Comparison of ENCODE assay signal across 8 cellular contexts in genomic region chr19:28466107-28467045, GRCh38.
DNase-seq lines count a peak whose midpoint lies in the region; ATAC-seq and TF ChIP-seq lines count a peak whose summit lies in the region.

No MANE protein-coding gene starts in this region.

- peak; percentile 51 for ATAC-seq in activated CD8-positive, alpha-beta T cell treated with anti-CD3 and anti-CD28 coated beads, Interleukin-2, amount 10 ng/mL, durations not matched to agents 7 days and 5 days
- no peak for ATAC-seq in GM18907 (IDR thresholded peaks at IDR 0.05; ENCODE audit: unreplicated experiment)

- H3K9ac ChIP-seq in neural progenitor cell = no peak overlapping the region

- H3F3A ChIP-seq in neural progenitor cell (ENCODE audit: low read depth) = no peaks in the 10 kb centered on the region

- no peaks in the 10 kb centered on the region for H3K79me2 ChIP-seq in neural progenitor cell (ENCODE audit: low read depth)

- no peaks in the 10 kb centered on the region for H3K27me3 Mint-ChIP-seq in activated CD8-positive, alpha-beta T cell treated with anti-CD3 and anti-CD28 coated beads, Interleukin-2, amount 10 ng/mL, durations not matched to agents 7 days and 5 days (ENCODE audit: low read depth)
- H3K27me3 Mint-ChIP-seq in neural progenitor cell (ENCODE audit: insufficient read depth, low read depth) = peaks cover 2% of the 10 kb centered on the region

- no peaks in the 10 kb centered on the region for H3K27me3 ChIP-seq in neural progenitor cell
- H3K27me3 ChIP-seq in thymus (ENCODE audit: control insufficient read depth, insufficient read depth) = no peaks in the 10 kb centered on the region

- peaks cover 23% of the 10 kb centered on the region for H3K4me1 ChIP-seq in neural progenitor cell
- H3K4me1 ChIP-seq in thymus (ENCODE audit: control insufficient read depth, insufficient read depth, low read length) = peaks cover 52% of the 10 kb centered on the region

- TF ChIP-seq CTCF in neural progenitor cell (IDR thresholded peaks at IDR 0.05) = peak; percentile 95

- no peak overlapping the region for H2AFZ ChIP-seq in neural progenitor cell (replicated peaks)

- H4K20me1 ChIP-seq in neural progenitor cell (ENCODE audit: low read depth) = no peaks in the 10 kb centered on the region

- peak; percentile 8 for DNase-seq in SKM-1 treated with dmso at 0.1 percent for 144 hours (lab: John Stamatoyannopoulos, UW; ENCODE audit: unreplicated experiment)
- no peak for DNase-seq in SKM-1 (lab: John Stamatoyannopoulos, UW; ENCODE audit: unreplicated experiment)
- peak; percentile 98 for DNase-seq in NCI-H345 treated with DMSO at 0.1 percent for 48 hours (lab: John Stamatoyannopoulos, UW; ENCODE audit: unreplicated experiment)
- DNase-seq in activated CD8-positive, alpha-beta T cell treated with anti-CD3 and anti-CD28 coated beads, Interleukin-2, amount 10 ng/mL, durations not matched to agents 7 days and 5 days = peak; percentile 77
- DNase-seq in erythroblast (lab: John Stamatoyannopoulos, UW) = peak; percentile 39 to 67
- DNase-seq in neural progenitor cell (ENCODE audit: low spot score) = peak; percentile 76

- H3K4me1 Mint-ChIP-seq in activated CD8-positive, alpha-beta T cell treated with anti-CD3 and anti-CD28 coated beads, Interleukin-2, amount 10 ng/mL, durations not matched to agents 7 days and 5 days (ENCODE audit: low read depth) = peaks cover 15% of the 10 kb centered on the region
- peaks cover 30% of the 10 kb centered on the region for H3K4me1 Mint-ChIP-seq in neural progenitor cell

- no peaks in the 10 kb centered on the region for H3K9me3 Mint-ChIP-seq in activated CD8-positive, alpha-beta T cell treated with anti-CD3 and anti-CD28 coated beads, Interleukin-2, amount 10 ng/mL, durations not matched to agents 7 days and 5 days (ENCODE audit: insufficient read depth)
- H3K9me3 Mint-ChIP-seq in neural progenitor cell = no peaks in the 10 kb centered on the region

- no peaks in the 10 kb centered on the region for H3K36me3 Mint-ChIP-seq in activated CD8-positive, alpha-beta T cell treated with anti-CD3 and anti-CD28 coated beads, Interleukin-2, amount 10 ng/mL, durations not matched to agents 7 days and 5 days (ENCODE audit: low read depth)
- H3K36me3 Mint-ChIP-seq in neural progenitor cell = no peaks in the 10 kb centered on the region

- H3K4me3 ChIP-seq in neural progenitor cell (no peak overlapping the region), thymus (ENCODE audit: low read length) (peak overlapping the region; percentile 28)

- 82% methylated on average over 9 of the region's 9 CpGs for WGBS in thymus

- H3K27ac ChIP-seq in neural progenitor cell (no peak overlapping the region), thymus (ENCODE audit: low read depth) (no peak overlapping the region)

- POLR2A ChIA-PET in activated CD8-positive, alpha-beta T cell treated with anti-CD3 and anti-CD28 coated beads, Interleukin-2, amount 10 ng/mL, durations not matched to agents 7 days and 5 days (lab: Charles Lee) = no interaction called here

- no peak for TF ChIP-seq POLR2A in erythroblast (IDR thresholded peaks at IDR 0.05; ENCODE audit: low read length)

- no peak overlapping the region for H3K4me2 ChIP-seq in neural progenitor cell

- H3K4me3 Mint-ChIP-seq in activated CD8-positive, alpha-beta T cell treated with anti-CD3 and anti-CD28 coated beads, Interleukin-2, amount 10 ng/mL, durations not matched to agents 7 days and 5 days = no peak overlapping the region
- no peak overlapping the region for H3K4me3 Mint-ChIP-seq in neural progenitor cell

- H3K36me3 ChIP-seq in neural progenitor cell = no peaks in the 10 kb centered on the region
- no peaks in the 10 kb centered on the region for H3K36me3 ChIP-seq in thymus (ENCODE audit: control insufficient read depth, insufficient read depth)

- H3K9me3 ChIP-seq in neural progenitor cell (ENCODE audit: low read depth) (no peaks in the 10 kb centered on the region), thymus (ENCODE audit: control insufficient read depth) (no peaks in the 10 kb centered on the region)

- CTCF ChIA-PET in activated CD8-positive, alpha-beta T cell treated with anti-CD3 and anti-CD28 coated beads, Interleukin-2, amount 10 ng/mL, durations not matched to agents 7 days and 5 days (lab: Charles Lee) = interaction anchor here (0.8 to 6.8 kb wide), 2 partner anchors 166 to 183 kb away, joined by 3 to 89 read pairs; no protein-coding TSS in a partner anchor

- H3K27ac Mint-ChIP-seq in activated CD8-positive, alpha-beta T cell treated with anti-CD3 and anti-CD28 coated beads, Interleukin-2, amount 10 ng/mL, durations not matched to agents 7 days and 5 days = no peak overlapping the region
- no peak overlapping the region for H3K27ac Mint-ChIP-seq in neural progenitor cell
